Comparison of ENCODE assay signal across 18 cellular contexts in genomic region chr17:82092995-82093751, GRCh38. TPM values are rescaled to one million over a fixed set of nuclear protein-coding genes. Genes with fewer than 3 reads are reported as not detected.
DNase-seq lines count a peak whose midpoint lies in the region; ATAC-seq, FAIRE-seq and TF ChIP-seq lines count a peak whose summit lies in the region.
"Had no signal": no experiment of that assay in that cellular context is flagged by ENCODE, and none has a peak within 500 bp of the region (broad histone marks: within the 10 kb centered on the region; RNA-seq: fewer than 3 reads in every experiment).

No MANE protein-coding gene starts in this region.

- H4K20me1 ChIP-seq in GM23338 (replicated peaks; ENCODE audit: insufficient read depth) = peaks cover 43% of the 10 kb centered on the region

- H3K36me3 Mint-ChIP-seq in dendritic cell treated with granulocyte-macrophage colony-stimulating factor and Interleukin-4, amounts not matched to agents 40 ng/mL and 50 ng/mL, for 4 days (ENCODE audit: low read depth) = peaks cover 92% of the 10 kb centered on the region
- peaks cover 4 to 8% of the 10 kb centered on the region in 2 donors for H3K36me3 Mint-ChIP-seq in activated naive CD4-positive, alpha-beta T cell treated with anti-CD3 and anti-CD28 coated beads, Interleukin-2, amount 50 U/mL, for 72 hours
- peaks cover 54% of the 10 kb centered on the region; the same call in 2 of the 3 replicates for H3K36me3 Mint-ChIP-seq in GM23338 (ENCODE audit: low read depth)

- H3K9me3 Mint-ChIP-seq in dendritic cell treated with granulocyte-macrophage colony-stimulating factor and Interleukin-4, amounts not matched to agents 40 ng/mL and 50 ng/mL, for 4 days = no peaks in the 10 kb centered on the region
- H3K9me3 Mint-ChIP-seq in activated naive CD4-positive, alpha-beta T cell treated with anti-CD3 and anti-CD28 coated beads, Interleukin-2, amount 50 U/mL, for 72 hours = no peaks in the 10 kb centered on the region
- H3K9me3 Mint-ChIP-seq in GM23338 = no peaks in the 10 kb centered on the region
- H3K9me3 Mint-ChIP-seq: CD14-positive monocyte, neural progenitor cell had no signal

- H3K4me1 ChIP-seq in right atrium auricular region = peaks cover 0 to 13% of the 10 kb centered on the region in 2 donors
- H3K4me1 ChIP-seq in GM23338 (ENCODE audit: insufficient read depth) = peaks cover 9% of the 10 kb centered on the region; the same call in 1 of the 2 replicates

- H3K27me3 ChIP-seq in right atrium auricular region (no peaks in the 10 kb centered on the region), GM23338 (ENCODE audit: insufficient read depth) (no peaks in the 10 kb centered on the region)
- H3K27me3 ChIP-seq: esophagus muscularis mucosa, neural progenitor cell had no signal

- intact Hi-C loops in left cardiac atrium (cut with DNase I) = no loop called here
- intact Hi-C loops in dendritic cell treated with granulocyte-macrophage colony-stimulating factor and Interleukin-4, amounts not matched to agents 40 ng/mL and 50 ng/mL, for 4 days (cut with micrococcal nuclease) = no loop called here

- H3K4me3 ChIP-seq in right atrium auricular region = no peak overlapping the region
- H3K4me3 ChIP-seq in GM23338 = no peak overlapping the region
- H3K4me3 ChIP-seq: esophagus muscularis mucosa, neural progenitor cell, smooth muscle cell had no signal

- H3K27ac ChIP-seq in right atrium auricular region = no peak overlapping the region
- H3K27ac ChIP-seq in GM23338 (ENCODE audit: low read depth) = no peak overlapping the region
- H3K27ac ChIP-seq: esophagus muscularis mucosa, neural progenitor cell had no signal

- H3K4me1 Mint-ChIP-seq in dendritic cell treated with granulocyte-macrophage colony-stimulating factor and Interleukin-4, amounts not matched to agents 40 ng/mL and 50 ng/mL, for 4 days (ENCODE audit: low read depth) = peaks cover 19% of the 10 kb centered on the region
- peaks cover 3% of the 10 kb centered on the region for H3K4me1 Mint-ChIP-seq in GM23338

- no peak overlapping the region for H3K4me3 Mint-ChIP-seq in dendritic cell treated with granulocyte-macrophage colony-stimulating factor and Interleukin-4, amounts not matched to agents 40 ng/mL and 50 ng/mL, for 4 days
- H3K4me3 Mint-ChIP-seq in GM23338 = no peak overlapping the region
- H3K4me3 Mint-ChIP-seq: activated CD8-positive, alpha-beta memory T cell treated with anti-CD3 and anti-CD28 coated beads, Interleukin-2, amount 10 ng/mL, durations not matched to agents 7 days and 5 days; CD14-positive monocyte; neural progenitor cell had no signal

- H3K9me3 ChIP-seq in right atrium auricular region = no peaks in the 10 kb centered on the region
- H3K9me3 ChIP-seq: esophagus muscularis mucosa had no signal

- H3F3A ChIP-seq in GM23338 (replicated peaks; ENCODE audit: low read depth) = 0 out of 2 replicates have a peak, but pooled peaks cover 25% of the 10 kb centered on the region

- no peak overlapping the region for H2AFZ ChIP-seq in GM23338
- H2AFZ ChIP-seq: neural progenitor cell had no signal

- H3K27ac Mint-ChIP-seq in dendritic cell treated with granulocyte-macrophage colony-stimulating factor and Interleukin-4, amounts not matched to agents 40 ng/mL and 50 ng/mL, for 4 days = peak overlapping the region; percentile 52
- H3K27ac Mint-ChIP-seq in activated naive CD4-positive, alpha-beta T cell treated with anti-CD3 and anti-CD28 coated beads, Interleukin-2, amount 50 U/mL, for 72 hours = no peak overlapping the region
- no peak overlapping the region for H3K27ac Mint-ChIP-seq in GM23338
- H3K27ac Mint-ChIP-seq: activated CD8-positive, alpha-beta memory T cell treated with anti-CD3 and anti-CD28 coated beads, Interleukin-2, amount 10 ng/mL, durations not matched to agents 7 days and 5 days; CD14-positive monocyte; neural progenitor cell had no signal

- H3K27me3 Mint-ChIP-seq in dendritic cell treated with granulocyte-macrophage colony-stimulating factor and Interleukin-4, amounts not matched to agents 40 ng/mL and 50 ng/mL, for 4 days = peaks cover 2% of the 10 kb centered on the region
- H3K27me3 Mint-ChIP-seq in GM23338 (ENCODE audit: insufficient read depth, low read depth, poor library complexity) = peaks cover 4% of the 10 kb centered on the region
- H3K27me3 Mint-ChIP-seq: activated CD8-positive, alpha-beta memory T cell treated with anti-CD3 and anti-CD28 coated beads, Interleukin-2, amount 10 ng/mL, durations not matched to agents 7 days and 5 days had no signal

- no peak overlapping the region for H3K4me2 ChIP-seq in GM23338
- H3K4me2 ChIP-seq: neural progenitor cell, smooth muscle cell had no signal

- peak; percentile 74 for FAIRE-seq in urothelium cell line (lab: Jason Lieb, UNC)
- FAIRE-seq: G401.6 had no signal

- H3K9me2 ChIP-seq in GM23338 (ENCODE audit: insufficient read depth) = no peaks in the 10 kb centered on the region

- ATAC-seq in left cardiac atrium = no peak
- no peak for ATAC-seq in activated naive CD4-positive, alpha-beta T cell treated with anti-CD3 and anti-CD28 coated beads, Interleukin-2, amount 50 U/mL, for 72 hours
- no peak for ATAC-seq in GM23338
- ATAC-seq: activated CD8-positive, alpha-beta memory T cell treated with anti-CD3 and anti-CD28 coated beads, Interleukin-2, amount 10 ng/mL, durations not matched to agents 7 days and 5 days had no signal

- no peak for TF ChIP-seq CTCF in right atrium auricular region (IDR thresholded peaks at IDR 0.05)
- no peak for TF ChIP-seq CTCF in GM23338 (conservative IDR thresholded peaks at IDR 0.05; ENCODE audit: low read depth in 2 of 2)

- DNase-seq in left cardiac atrium (peak; percentile 20), right atrium auricular region (ENCODE audit: low spot score) (no peak), urothelium cell line (ENCODE audit: low spot score) (no peak), GM23338 (ENCODE audit: low spot score) (no peak)
- no peak for DNase-seq in activated naive CD4-positive, alpha-beta T cell treated with anti-CD3 and anti-CD28 coated beads, Interleukin-2, amount 50 U/mL, for 72 hours (ENCODE audit: low spot score in 2 of 2)
- DNase-seq: ACHN; activated CD8-positive, alpha-beta memory T cell treated with anti-CD3 and anti-CD28 coated beads, Interleukin-2, amount 10 ng/mL, durations not matched to agents 7 days and 5 days; amygdala; caudate nucleus; DMS 273 treated with DMSO at 0.1 percent for 48 hours; NCI-H1436 treated with DMSO at 0.1 percent for 48 hours; NCI-H524 treated with DMSO at 0.1 percent for 48 hours had no signal

- H3K79me2 ChIP-seq in GM23338 (replicated peaks; ENCODE audit: insufficient read depth) = peaks cover 41% of the 10 kb centered on the region

- peaks cover 79% of the 10 kb centered on the region for H3K36me3 ChIP-seq in right atrium auricular region
- peaks cover 14% of the 10 kb centered on the region; the same call in 1 of the 2 replicates for H3K36me3 ChIP-seq in GM23338 (ENCODE audit: insufficient read depth)
- H3K36me3 ChIP-seq: neural progenitor cell had no signal

TF ChIP-seq in GM23338, 12 proteins besides CTCF, POLR2A, EP300 and RAD21 (continues in another document):
- no peak for TF ChIP-seq JUNB (IDR thresholded peaks at IDR 0.05; ENCODE audit: unreplicated experiment)
- no peak for TF ChIP-seq NANOG (IDR thresholded peaks at IDR 0.05; ENCODE audit: borderline replicate concordance)
- TF ChIP-seq POLR2AphosphoS5 (IDR thresholded peaks at IDR 0.05; ENCODE audit: low read depth) = no peak

RNA-seq across cellular contexts. Expression of gene FASN, which starts 4.9 kb away (rescaled TPM):
- 100 to 1,000 TPM; 220 to 646 TPM for total RNA-seq in left cardiac atrium
- total RNA-seq in right atrium auricular region = 10 to 100 TPM; 13.8 to 46.4 TPM
- total RNA-seq in activated naive CD4-positive, alpha-beta T cell treated with anti-CD3 and anti-CD28 coated beads, Interleukin-2, amount 50 U/mL, for 72 hours = 100 to 1,000 TPM in 1 of 2 donors, 10 to 100 TPM in 1; 82.6 to 171 TPM
- total RNA-seq in GM23338 (2014; rRNA removed; shearing (Covaris generic)) = 692 and 849 TPM in 2 replicates
- polyA plus RNA-seq in GM23338 (2016; fragmentation: Nextera tagmentation; extraction: Ambion mirVana) = 110 and 120 TPM in 2 replicates

RNA-seq across cellular contexts. Expression of gene DUS1L, which starts 27.6 kb away (rescaled TPM):
- total RNA-seq in left cardiac atrium = 10 to 100 TPM; 59.2 to 65.4 TPM
- total RNA-seq in right atrium auricular region = 10 to 100 TPM; 33.3 to 45.7 TPM
- 100 to 1,000 TPM in 1 of 2 donors, 10 to 100 TPM in 1; 86.2 to 103 TPM for total RNA-seq in activated naive CD4-positive, alpha-beta T cell treated with anti-CD3 and anti-CD28 coated beads, Interleukin-2, amount 50 U/mL, for 72 hours
- total RNA-seq in GM23338 (2014; rRNA removed; shearing (Covaris generic)) = 110 and 122 TPM in 2 replicates
- 66.0 and 105 TPM in 2 replicates for polyA plus RNA-seq in GM23338 (2016; fragmentation: Nextera tagmentation; extraction: Ambion mirVana)

RNA-seq across cellular contexts. Expression of gene GPS1, which starts 41.5 kb away (rescaled TPM):
- 10 to 100 TPM; 72.2 to 79.3 TPM for total RNA-seq in left cardiac atrium
- total RNA-seq in right atrium auricular region = 10 to 100 TPM; 79.5 to 90.8 TPM
- 10 to 100 TPM; 60.3 to 77.1 TPM for total RNA-seq in activated naive CD4-positive, alpha-beta T cell treated with anti-CD3 and anti-CD28 coated beads, Interleukin-2, amount 50 U/mL, for 72 hours
- 228 and 242 TPM in 2 replicates for total RNA-seq in GM23338 (2014; rRNA removed; shearing (Covaris generic))
- 136 and 148 TPM in 2 replicates for polyA plus RNA-seq in GM23338 (2016; fragmentation: Nextera tagmentation; extraction: Ambion mirVana)

RNA-seq across cellular contexts. Expression of gene RFNG, which starts 41.6 kb away (rescaled TPM):
- 10 to 100 TPM; 16.4 to 22.4 TPM for total RNA-seq in left cardiac atrium
- total RNA-seq in right atrium auricular region = 10 to 100 TPM; 21.4 to 25.3 TPM
- 10 to 100 TPM; 21.5 to 24.2 TPM for total RNA-seq in activated naive CD4-positive, alpha-beta T cell treated with anti-CD3 and anti-CD28 coated beads, Interleukin-2, amount 50 U/mL, for 72 hours
- total RNA-seq in GM23338 (2014; rRNA removed; shearing (Covaris generic)) = 36.9 and 44.7 TPM in 2 replicates
- polyA plus RNA-seq in GM23338 (2016; fragmentation: Nextera tagmentation; extraction: Ambion mirVana) = 18.0 and 18.9 TPM in 2 replicates

RNA-seq across cellular contexts. Expression of gene DCXR, which starts 55.7 kb away (rescaled TPM):
- total RNA-seq in left cardiac atrium (100 to 1,000 TPM; 132 to 161 TPM), right atrium auricular region (100 to 1,000 TPM; 169 to 213 TPM)
- total RNA-seq in activated naive CD4-positive, alpha-beta T cell treated with anti-CD3 and anti-CD28 coated beads, Interleukin-2, amount 50 U/mL, for 72 hours = 100 to 1,000 TPM in 1 of 2 donors, 10 to 100 TPM in 1; 85.5 to 128 TPM
- 84.8 and 86.9 TPM in 2 replicates for total RNA-seq in GM23338 (2014; rRNA removed; shearing (Covaris generic))
- polyA plus RNA-seq in GM23338 (2016; fragmentation: Nextera tagmentation; extraction: Ambion mirVana) = 137 and 147 TPM in 2 replicates
